Comparison of ENCODE assay signal across 27 cellular contexts in the genomic region with DNA sequence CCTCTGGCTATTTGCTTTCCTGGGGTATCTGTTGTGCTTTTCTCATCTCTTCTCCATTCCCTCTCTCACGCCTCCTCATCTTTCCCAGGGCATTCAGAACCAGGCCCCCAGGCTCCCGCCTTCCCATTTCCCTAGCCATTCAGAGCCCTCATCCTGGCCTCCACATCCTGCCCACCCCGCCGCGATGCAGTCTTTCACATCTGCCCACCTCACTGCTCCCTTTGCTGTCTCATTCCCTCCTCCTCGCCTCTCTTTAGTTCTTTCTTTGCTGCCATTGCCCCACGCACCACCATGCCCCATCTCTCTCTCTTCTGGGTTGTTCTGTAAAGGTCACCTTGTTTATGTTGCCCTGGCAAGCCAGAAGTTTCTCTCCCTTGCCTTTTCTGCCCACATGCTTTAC. TPM values are rescaled to one million over a fixed set of nuclear protein-coding genes. Genes with fewer than 3 reads are reported as not detected.
A peak's percentile ranks its signal among the peaks of the same experiment; 100 is the strongest.
DNase-seq lines count a peak whose midpoint lies in the region; ATAC-seq, FAIRE-seq and TF ChIP-seq lines count a peak whose summit lies in the region.
"Had no signal": no experiment of that assay in that cellular context is flagged by ENCODE, and none has a peak within 500 bp of the region (broad histone marks: within the 10 kb centered on the region; RNA-seq: fewer than 3 reads in every experiment).

No MANE protein-coding gene starts in this region.

- no peaks in the 10 kb centered on the region for H3K27me3 Mint-ChIP-seq in neural crest cell (ENCODE audit: low read depth)

- H3K36me3 ChIP-seq in sigmoid colon = peaks cover 0 to 38% (median 5%) of the 10 kb centered on the region in 4 donors
- H3K36me3 ChIP-seq: BLaER1 had no signal

- no peak for TF ChIP-seq EP300 in sigmoid colon (IDR thresholded peaks at IDR 0.05)

- ATAC-seq in HG02970 (IDR thresholded peaks at IDR 0.05; ENCODE audit: low FRiP score, unreplicated experiment) = no peak
- ATAC-seq: GM12878 had no signal

- intact Hi-C loops in head of caudate nucleus (cut with DNase I) (no loop called here), sigmoid colon (cut with DNase I) (no loop called here), dorsolateral prefrontal cortex (cut with DNase I) (no loop called here)

- H3K9me3 Mint-ChIP-seq in neural crest cell = no peaks in the 10 kb centered on the region
- H3K9me3 Mint-ChIP-seq: CD8-positive, alpha-beta memory T cell had no signal

- H3K27me3 ChIP-seq in sigmoid colon (no peaks in the 10 kb centered on the region), dorsolateral prefrontal cortex (no peaks in the 10 kb centered on the region)
- H3K27me3 ChIP-seq: BE2C, BLaER1 had no signal

- H3K4me1 ChIP-seq in sigmoid colon = no peaks in the 10 kb centered on the region
- H3K4me1 ChIP-seq: BE2C, BLaER1 had no signal

- H3K27ac Mint-ChIP-seq in neural crest cell (ENCODE audit: unreplicated experiment) = peak overlapping the region; percentile 51
- H3K27ac Mint-ChIP-seq: CD4-positive, CD25-positive, alpha-beta regulatory T cell; CD8-positive, alpha-beta memory T cell had no signal

- H3K36me3 Mint-ChIP-seq in neural crest cell (ENCODE audit: low read depth) = no peaks in the 10 kb centered on the region
- H3K36me3 Mint-ChIP-seq: CD14-positive monocyte; CD4-positive, alpha-beta memory T cell; CD4-positive, CD25-positive, alpha-beta regulatory T cell; CD8-positive, alpha-beta memory T cell had no signal

- H3K27ac ChIP-seq in sigmoid colon = no peak overlapping the region
- peak overlapping the region in 4 of 59 donors; percentile 4 to 28 (median 24) for H3K27ac ChIP-seq in dorsolateral prefrontal cortex
- H3K27ac ChIP-seq: BLaER1 had no signal

- WGBS in sigmoid colon, 2 donors = 88 to 94% methylated on average over 7 of the region's 7 CpGs

- H3K9me3 ChIP-seq in sigmoid colon = no peaks in the 10 kb centered on the region
- H3K9me3 ChIP-seq: BE2C, BLaER1 had no signal

- no peak overlapping the region for H3K4me3 Mint-ChIP-seq in neural crest cell
- H3K4me3 Mint-ChIP-seq: CD14-positive monocyte; CD4-positive, alpha-beta memory T cell; CD4-positive, CD25-positive, alpha-beta regulatory T cell; CD8-positive, alpha-beta memory T cell had no signal

- no peak for TF ChIP-seq POLR2A in sigmoid colon (IDR thresholded peaks at IDR 0.05)

- no peak overlapping the region for H3K4me3 ChIP-seq in sigmoid colon
- H3K4me3 ChIP-seq in dorsolateral prefrontal cortex = no peak overlapping the region
- H3K4me3 ChIP-seq: BLaER1, GM12878 had no signal

- no peak for FAIRE-seq in HTR-8/SVneo (lab: Jason Lieb, UNC)
- FAIRE-seq: A204.1, GM12878, GM12892, GM18507 had no signal

- peak in 23 of 42 donors; percentile 15 to 71 (median 47) for DNase-seq in head of caudate nucleus
- DNase-seq in neural crest cell (ENCODE audit: low read depth, low spot score) = no peak
- DNase-seq in sigmoid colon = peak; percentile 32
- DNase-seq in HTR-8/SVneo (ENCODE audit: insufficient read length, low spot score) = no peak
- DNase-seq in dorsolateral prefrontal cortex = no peak
- DNase-seq: 8988T; ACHN; BE2C; C1 segment of cervical spinal cord; CD4-positive, alpha-beta memory T cell; CD4-positive, CD25-positive, alpha-beta regulatory T cell; CD8-positive, alpha-beta memory T cell; COR-L47; DMS 273 treated with DMSO at 0.1 percent for 48 hours; DMS153; DMS53; DMS79; DND-41; EL; GDM1 had no signal

- no peak for TF ChIP-seq CTCF in neural crest cell (conservative IDR thresholded peaks at IDR 0.05)
- TF ChIP-seq CTCF in sigmoid colon (IDR thresholded peaks at IDR 0.05) = no peak
- no peak for TF ChIP-seq CTCF in dorsolateral prefrontal cortex (IDR thresholded peaks at IDR 0.05 in 54 of 56, conservative IDR thresholded peaks at IDR 0.05 in 2 of 56; ENCODE audit: low read depth in 1 of 56, partially characterized antibody in 56 of 56)

- H3K4me1 Mint-ChIP-seq in neural crest cell = no peaks in the 10 kb centered on the region
- H3K4me1 Mint-ChIP-seq: CD8-positive, alpha-beta memory T cell had no signal

RNA-seq across cellular contexts. Expression of gene AAR2, which starts 10.6 kb away (rescaled TPM):
- 33.0 and 33.2 TPM in 2 replicates for total RNA-seq in neural crest cell
- total RNA-seq in sigmoid colon = 10 to 100 TPM; 26.5 to 39.6 (median 34.8) TPM
- polyA plus RNA-seq in sigmoid colon = 10 to 100 TPM; 11.4 to 22.7 (median 15.3) TPM
- 10 to 100 TPM in 119 of 120 experiments, 1 to 10 TPM in 1; 9.9 to 18.5 (median 14.4) TPM for total RNA-seq in dorsolateral prefrontal cortex

Comparison
In these comparisons a context has a peak if more than half of its experiments do, and no peak if none do; other contexts are left out.
1. DNase-seq: peak in head of caudate nucleus (23 of 42) and sigmoid colon (single experiment); none in neural crest cell (single experiment), HTR-8/SVneo (single experiment) and dorsolateral prefrontal cortex (0 of 10).